Comparison of ENCODE assay signal across 15 cellular contexts in genomic region chr6:167919349-167919748, GRCh38.
"Had no signal": no experiment of that assay in that cellular context is flagged by ENCODE, and none has a peak within 500 bp of the region (broad histone marks: within the 10 kb centered on the region; RNA-seq: fewer than 3 reads in every experiment).

No MANE protein-coding gene starts in this region.

- H3K27ac ChIP-seq: coronary artery, heart left ventricle, prostate gland, sigmoid colon, skin epidermis, stomach, vagina had no signal

- H3K4me3 ChIP-seq: coronary artery, heart left ventricle, prostate gland, sigmoid colon, skin epidermis, stomach, vagina had no signal

- H3K4me1 ChIP-seq: heart left ventricle, prostate gland, sigmoid colon, stomach, vagina had no signal

- ATAC-seq: left colon; naive thymus-derived CD4-positive, alpha-beta T cell had no signal

- H3K9me3 ChIP-seq: heart left ventricle, prostate gland, sigmoid colon, stomach, vagina had no signal

- DNase-seq: effector CD8-positive, alpha-beta T cell; foreskin melanocyte; heart left ventricle; hippocampal formation; left colon; naive thymus-derived CD4-positive, alpha-beta T cell; retina; sigmoid colon; stimulated activated CD4-positive, alpha-beta T cell treated with anti-CD3 and anti-CD28 coated beads, Interleukin-12 subunit alpha, Interleukin-12 subunit beta, amount 100 ng/mL, for 4 hours; stimulated activated naive CD4-positive, alpha-beta T cell; stomach had no signal

- H3K27me3 ChIP-seq: heart left ventricle, sigmoid colon, stomach, vagina had no signal
